10 cellular contexts compared by ENCODE assay signal in genomic region chr13:113785051-113786010, GRCh38. TPM values are rescaled to one million over a fixed set of nuclear protein-coding genes. Genes with fewer than 3 reads are reported as not detected.
DNase-seq lines count a peak whose midpoint lies in the region; ATAC-seq and TF ChIP-seq lines count a peak whose summit lies in the region.
"Had no signal": no experiment of that assay in that cellular context is flagged by ENCODE, and none has a peak within 500 bp of the region (broad histone marks: within the 10 kb centered on the region; RNA-seq: fewer than 3 reads in every experiment).

No MANE protein-coding gene starts in this region.

- POLR2A ChIA-PET in A673 (lab: Charles Lee; ENCODE audit: low non-redundant PET): no interaction called here
- POLR2A ChIA-PET in Panc1 (lab: Charles Lee): no interaction called here

- ATAC-seq in Panc1: peak; percentile 92
- ATAC-seq in HG03108 (IDR thresholded peaks at IDR 0.05; ENCODE audit: unreplicated experiment): no peak
- ATAC-seq in HG02588 (IDR thresholded peaks at IDR 0.05; ENCODE audit: unreplicated experiment): no peak
- ATAC-seq in GM18511 (IDR thresholded peaks at IDR 0.05; ENCODE audit: unreplicated experiment): no peak
- ATAC-seq: effector memory CD8-positive, alpha-beta T cell had no signal

- intact Hi-C loops in A673 (cut with micrococcal nuclease; ENCODE audit: unreplicated experiment) (no loop called here), Panc1 (cut with micrococcal nuclease; ENCODE audit: unreplicated experiment) (no loop called here)

- H3K9me3 ChIP-seq in A673 (ENCODE audit: low read depth, low read length, poor library complexity, severe bottlenecking): no peaks in the 10 kb centered on the region
- H3K9me3 ChIP-seq in Panc1 (ENCODE audit: control insufficient read depth, insufficient read depth, low read depth, low read length): no peaks in the 10 kb centered on the region

- H3K4me3 ChIP-seq in A673 (ENCODE audit: low read depth, low read length, poor library complexity, severe bottlenecking): no peak overlapping the region
- H3K4me3 ChIP-seq in Panc1 (ENCODE audit: low read depth in 2 of 2, low read length in 2 of 2): no peak overlapping the region
- no peak overlapping the region for H3K4me3 ChIP-seq in fibroblast of mammary gland (ENCODE audit: control insufficient read depth, low read depth, low read length)

- CTCF ChIA-PET in A673 (lab: Charles Lee) (no interaction called here), Panc1 (lab: Charles Lee) (no interaction called here)

- H3K4me1 ChIP-seq in A673 (ENCODE audit: insufficient read depth, low read length, poor library complexity, severe bottlenecking) (no peaks in the 10 kb centered on the region), Panc1 (ENCODE audit: control insufficient read depth, insufficient read depth, low read length) (no peaks in the 10 kb centered on the region)

- TF ChIP-seq CTCF in A673 (conservative IDR thresholded peaks at IDR 0.05; ENCODE audit: low read depth, low read length) (no peak), Panc1 (IDR thresholded peaks at IDR 0.05) (no peak), fibroblast of mammary gland (conservative IDR thresholded peaks at IDR 0.05; ENCODE audit: control insufficient read depth, insufficient read depth, low read depth, low read length) (no peak)

- H3K27ac ChIP-seq in A673 (ENCODE audit: low read depth, low read length, poor library complexity, severe bottlenecking) (no peak overlapping the region), Panc1 (ENCODE audit: low read length) (no peak overlapping the region)

- H3K36me3 ChIP-seq in A673 (ENCODE audit: insufficient read depth, low read length, poor library complexity, severe bottlenecking) (no peaks in the 10 kb centered on the region), Panc1 (ENCODE audit: control insufficient read depth, insufficient read depth, low read length) (no peaks in the 10 kb centered on the region)

- H3K27me3 ChIP-seq in A673 (replicated peaks; ENCODE audit: insufficient read depth, low read depth, low read length, poor library complexity) (peaks cover 53% of the 10 kb centered on the region), Panc1 (ENCODE audit: control insufficient read depth, insufficient read depth, low read length) (no peaks in the 10 kb centered on the region)

- in situ Hi-C loops in Panc1 (cut with HindIII; ENCODE audit: low pct_unique_long_range_greater_than_20kb, low sequenced_read_pairs): no loop called here
- in situ Hi-C loops in G401 (cut with HindIII; ENCODE audit: low sequenced_read_pairs): no loop called here

- BruUV-seq in A673 (replicated peaks; lab: Mats Ljungman, UMichigan) (no TSS peak), Panc1 (replicated peaks; lab: Mats Ljungman, UMichigan) (no TSS peak)

- DNase-seq in A673 (ENCODE audit: low spot score) (peak; percentile 12), ELR (ENCODE audit: low read depth) (peak; percentile 97), Panc1 (ENCODE audit: low read depth, low spot score) (peak; percentile 87), fibroblast of mammary gland (ENCODE audit: low read depth) (peak; percentile 72), G401 (ENCODE audit: low spot score) (no peak)
- DNase-seq: effector memory CD8-positive, alpha-beta T cell; stimulated activated CD4-positive, alpha-beta T cell treated with anti-CD3 and anti-CD28 coated beads, Interleukin-2, amount 100 ng/mL, for 24 hours had no signal

RNA-seq across cellular contexts. Expression of gene TMEM255B, which starts 26.3 kb away (rescaled TPM):
- total RNA-seq in A673 (2021) (0.06 and 0.15 TPM in 2 replicates), Panc1 (2021; ENCODE audit: unreplicated experiment) (26.3 TPM)
- polyA plus RNA-seq in Panc1 (2012; ENCODE audit: insufficient read length): 23.6 TPM
- total RNA-seq in G401 (2014; rRNA removed; shearing (Covaris generic)): 1.2 TPM in 1 of 2 replicates, not detected in the other

Comparison
In these comparisons a context has a peak if more than half of its experiments do, and no peak if none do; other contexts are left out.
1. RNA of gene TMEM255B, which starts 26.3 kb away (total RNA-seq): 26.3 TPM in Panc1 (single experiment); 1.2 TPM in G401 and 0.06 to 0.15 TPM in A673; every median in the first group is over 10 times any median in the second.